In the genomic region with DNA sequence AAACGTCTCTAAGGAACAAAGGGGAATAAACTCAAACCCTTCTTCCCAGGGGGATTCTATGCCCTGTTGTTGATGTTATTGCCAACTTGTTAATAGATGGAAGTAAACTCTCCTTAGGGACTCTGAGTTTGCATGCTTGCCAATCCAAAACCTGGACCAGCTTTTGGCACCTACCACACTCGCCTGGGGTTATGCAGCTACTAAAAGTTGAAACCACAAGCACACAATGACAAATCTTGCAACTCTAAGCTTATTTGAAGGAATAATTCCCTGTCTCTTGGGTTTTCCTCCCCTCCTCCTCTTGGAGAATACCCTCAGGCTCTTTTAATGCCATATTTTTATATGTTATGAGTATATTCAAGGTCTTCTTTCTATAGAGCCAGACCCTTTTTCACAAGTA, we compare ENCODE assay signal across 28 cellular contexts.
"Had no signal": no experiment of that assay in that cellular context is flagged by ENCODE, and none has a peak within 500 bp of the region (broad histone marks: within the 10 kb centered on the region; RNA-seq: fewer than 3 reads in every experiment).

No MANE protein-coding gene starts in this region.

- DNase-seq: colonic mucosa; effector CD8-positive, alpha-beta T cell; endodermal cell; foreskin keratinocyte; hypothalamus; immature natural killer cell; islet precursor cell; left ventricle myocardium superior; lower lobe of right lung; mucosa of descending colon; naive thymus-derived CD4-positive, alpha-beta T cell; stimulated activated CD4-positive, alpha-beta T cell treated with anti-CD3 and anti-CD28 coated beads, Interleukin-12 subunit alpha, Interleukin-12 subunit beta, amount 100 ng/mL, for 4 hours; stimulated activated CD4-positive, alpha-beta T cell treated with anti-CD3 and anti-CD28 coated beads, Interleukin-1b, Interleukin-23, amount 100 ng/mL, for 48 hours; stimulated activated CD4-positive, alpha-beta T cell treated with anti-CD3 and anti-CD28 coated beads, Interleukin-4, amount 100 ng/mL, for 1 hour; stimulated activated CD8-positive, alpha-beta memory T cell treated with anti-CD3 and anti-CD28 coated beads, Interleukin-4, amount 100 ng/mL, for 48 hours; stimulated activated naive CD4-positive, alpha-beta T cell; stimulated activated naive CD8-positive, alpha-beta T cell treated with anti-CD3 and anti-CD28 coated beads, Interleukin-15, amount 100 ng/mL, for 72 hours; transverse colon had no signal

- ATAC-seq: esophagus mucosa; foreskin keratinocyte; gastroesophageal sphincter; left ventricle myocardium superior; lower lobe of right lung; mucosa of descending colon; naive thymus-derived CD4-positive, alpha-beta T cell; sciatic nerve; stimulated activated naive CD8-positive, alpha-beta T cell treated with anti-CD3 and anti-CD28 coated beads, Interleukin-15, amount 100 ng/mL, for 72 hours had no signal

- H3K4me2 ChIP-seq: neural progenitor cell, smooth muscle cell had no signal

- H3K27ac ChIP-seq: colonic mucosa, epithelial cell of prostate, foreskin keratinocyte, gastroesophageal sphincter, lower lobe of right lung, neural progenitor cell, parathyroid adenoma, right atrium auricular region, suprapubic skin, transverse colon, vagina had no signal

- H3K36me3 ChIP-seq: colonic mucosa, gastroesophageal sphincter, lower lobe of right lung, neural progenitor cell, right atrium auricular region, suprapubic skin, transverse colon, vagina had no signal

- H2AFZ ChIP-seq: neural progenitor cell, parathyroid adenoma had no signal

- H3K27me3 ChIP-seq: colonic mucosa, foreskin keratinocyte, gastroesophageal sphincter, neural progenitor cell, right atrium auricular region, suprapubic skin, transverse colon, vagina had no signal

- H3K4me3 ChIP-seq: colonic mucosa, gastroesophageal sphincter, lower lobe of right lung, mucosa of descending colon, neural progenitor cell, right atrium auricular region, smooth muscle cell, suprapubic skin, transverse colon, vagina had no signal

- H3K79me2 ChIP-seq: parathyroid adenoma had no signal

- H3K4me1 ChIP-seq: colonic mucosa, foreskin keratinocyte, gastroesophageal sphincter, lower lobe of right lung, neural progenitor cell, parathyroid adenoma, right atrium auricular region, suprapubic skin, transverse colon, vagina had no signal

- H3K9me3 ChIP-seq: colonic mucosa, gastroesophageal sphincter, lower lobe of right lung, mucosa of descending colon, right atrium auricular region, suprapubic skin, transverse colon, vagina had no signal

- H3K9ac ChIP-seq: neural progenitor cell, parathyroid adenoma had no signal
